8 cellular contexts compared by ENCODE assay signal in genomic region chr10:86755740-86756510, GRCh38. TPM values are rescaled to one million over a fixed set of nuclear protein-coding genes. Genes with fewer than 3 reads are reported as not detected.
DNase-seq lines count a peak whose midpoint lies in the region; ATAC-seq and TF ChIP-seq lines count a peak whose summit lies in the region.

No MANE protein-coding gene starts in this region.

- H3K9me3 Mint-ChIP-seq in nephron = no peaks in the 10 kb centered on the region

- H3K4me2 ChIP-seq in DND-41 (ENCODE audit: insufficient read depth, low read length) = peak overlapping the region; percentile 79

- no peak for TF ChIP-seq CTCF in DND-41 (IDR thresholded peaks at IDR 0.05; ENCODE audit: borderline replicate concordance, extremely low read depth, low read length, poor library complexity, severe bottlenecking)
- no peak for TF ChIP-seq CTCF in RWPE1 (conservative IDR thresholded peaks at IDR 0.05; ENCODE audit: low read depth)
- TF ChIP-seq CTCF in fibroblast of the aortic adventitia (IDR thresholded peaks at IDR 0.05; ENCODE audit: insufficient read depth, low read length) = no peak
- TF ChIP-seq CTCF in nephron (IDR thresholded peaks at IDR 0.05; ENCODE audit: unreplicated experiment in 3 of 3) = no peak

- CTCF ChIA-PET in RWPE1 (lab: Yijun Ruan, JAX) = interaction anchor here (0.7 kb wide), 1 partner anchor 43 kb away, joined by 3 read pairs; no protein-coding TSS in a partner anchor

- H4K20me1 ChIP-seq in DND-41 (ENCODE audit: insufficient read depth, low read length) = no peaks in the 10 kb centered on the region

- no peaks in the 10 kb centered on the region for H3K36me3 ChIP-seq in DND-41 (ENCODE audit: insufficient read depth, low read length)

- H3K4me1 Mint-ChIP-seq in nephron = peaks cover 58% of the 10 kb centered on the region

- H3K4me3 Mint-ChIP-seq in nephron = peak overlapping the region; percentile 81 to 92 (median 91)

- H3K9ac ChIP-seq in DND-41 (ENCODE audit: low read depth, low read length) = peak overlapping the region; percentile 74

- H3K27ac ChIP-seq in DND-41 (ENCODE audit: low read length) = peak overlapping the region; percentile 51; the same call in 1 of the 2 replicates
- peak overlapping the region; percentile 91 for H3K27ac ChIP-seq in RWPE1

- DNase-seq in DND-41 (peak; percentile 82), KG1 (lab: John Stamatoyannopoulos, UW) (peak; percentile 17), RWPE1 (ENCODE audit: low spot score) (peak; percentile 93), fibroblast of the aortic adventitia (ENCODE audit: low read depth) (peak; percentile 80)
- DNase-seq in activated T-helper 9 cell treated with anti-CD3 and anti-CD28 coated beads, Interleukin-2, amount 50 U/mL, for 16 hours (ENCODE audit: low read depth) = peak; percentile 83
- peak; percentile 92 for DNase-seq in stimulated activated naive CD8-positive, alpha-beta T cell treated with anti-CD3 and anti-CD28 coated beads, Interleukin-15, Interleukin-2, amounts not matched to agents 100 U/mL and 50 U/mL, for 24 hours

- peaks cover 28% of the 10 kb centered on the region for H3K4me1 ChIP-seq in DND-41 (ENCODE audit: insufficient read depth, low read length)

- H3K36me3 Mint-ChIP-seq in nephron (ENCODE audit: low read depth) = peaks cover 4% of the 10 kb centered on the region

- H3K27me3 Mint-ChIP-seq in nephron (ENCODE audit: low read depth) = no peaks in the 10 kb centered on the region

- H3K4me3 ChIP-seq in DND-41 (ENCODE audit: low read depth in 1 of 2, low read length in 2 of 2) = peak overlapping the region; percentile 31 to 71; a peak in 3 of 4 replicates
- H3K4me3 ChIP-seq in fibroblast of the aortic adventitia (ENCODE audit: low read depth, low read length) = peak overlapping the region; percentile 86

- no peaks in the 10 kb centered on the region for H3K9me3 ChIP-seq in DND-41 (ENCODE audit: insufficient read depth, low read length, severe bottlenecking)

- H3K27me3 ChIP-seq in DND-41 (ENCODE audit: insufficient read depth, low read length, poor library complexity) = no peaks in the 10 kb centered on the region

- POLR2A ChIA-PET in RWPE1 (lab: Yijun Ruan, JAX; ENCODE audit: low non-redundant PET) = interaction anchor here (0.7 to 1.3 kb wide), 6 partner anchors 15 to 205 kb away, joined by 3 to 5 read pairs (median 4); no protein-coding TSS in a partner anchor

- ATAC-seq in DND-41 (ENCODE audit: insufficient read depth, low read depth) (peak; percentile 90), GM21786 (IDR thresholded peaks at IDR 0.05; ENCODE audit: unreplicated experiment) (peak; percentile 69)
- peak; percentile 95 for ATAC-seq in stimulated activated naive CD8-positive, alpha-beta T cell treated with anti-CD3 and anti-CD28 coated beads, Interleukin-15, Interleukin-2, amounts not matched to agents 100 U/mL and 50 U/mL, for 24 hours

- H3K79me2 ChIP-seq in DND-41 (ENCODE audit: insufficient read depth, low read length) = peaks cover 35% of the 10 kb centered on the region

- H3K27ac Mint-ChIP-seq in nephron = peak overlapping the region; percentile 97 to 100 (median 98)

- peak overlapping the region; percentile 90 for H2AFZ ChIP-seq in DND-41 (ENCODE audit: low read depth, low read length)

RNA-seq across cellular contexts. Expression of gene BMPR1A, which starts 0.5 kb away (rescaled TPM):
- total RNA-seq in fibroblast of the aortic adventitia (ENCODE audit: low replicate concordance) = 57.8 and 74.7 TPM in 2 replicates

Comparison
In these comparisons a context has a peak if more than half of its experiments do, and no peak if none do; other contexts are left out.
1. Peak in every context shown above with its lines: DNase-seq, ATAC-seq, H3K4me3 ChIP-seq and H3K27ac ChIP-seq.
2. DNase-seq: peak in every context shown above with its lines; median percentile 93 in RWPE1; 92 in stimulated activated naive CD8-positive, alpha-beta T cell treated with anti-CD3 and anti-CD28 coated beads, Interleukin-15, Interleukin-2, amounts not matched to agents 100 U/mL and 50 U/mL, for 24 hours; 83 in activated T-helper 9 cell treated with anti-CD3 and anti-CD28 coated beads, Interleukin-2, amount 50 U/mL, for 16 hours; 82 in DND-41; 80 in fibroblast of the aortic adventitia; 17 in KG1.